8 cellular contexts compared by ENCODE assay signal in the genomic region with DNA sequence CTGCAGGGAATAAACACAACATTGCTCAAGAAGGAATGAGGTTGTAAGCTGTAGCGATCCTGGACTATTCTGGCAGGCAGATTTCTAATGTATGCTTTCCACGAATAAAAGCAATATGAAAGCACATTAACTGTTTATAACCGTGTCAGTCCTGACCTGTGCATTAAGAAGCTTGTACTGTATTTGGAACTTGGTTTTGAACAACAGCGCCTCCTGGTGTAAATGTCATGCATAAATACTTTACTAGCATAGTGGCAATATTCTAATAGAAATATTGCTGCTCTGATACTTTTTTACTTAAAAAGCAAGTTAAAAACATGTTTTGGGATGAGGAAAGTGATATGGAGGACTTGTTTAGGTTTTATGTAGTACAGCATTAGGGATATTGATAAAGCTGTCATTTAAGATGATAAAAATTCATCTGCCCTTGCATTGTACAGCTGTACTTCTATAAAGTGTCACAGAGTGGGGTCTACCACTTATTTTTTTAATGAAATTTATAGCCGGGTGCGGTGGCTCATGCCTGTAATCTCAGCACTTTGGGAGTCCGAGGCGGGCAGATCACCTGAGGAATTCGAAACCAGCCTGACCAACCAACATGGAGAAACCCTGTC.
DNase-seq lines count a peak whose midpoint lies in the region; ATAC-seq and TF ChIP-seq lines count a peak whose summit lies in the region.

No MANE protein-coding gene starts in this region.

- TF ChIP-seq CTCF in KMS-11 (conservative IDR thresholded peaks at IDR 0.05; ENCODE audit: low read depth, low read length) (peak; percentile 93), brain microvascular endothelial cell (IDR thresholded peaks at IDR 0.05; ENCODE audit: low read depth, low read length, missing control alignments) (peak; percentile 59)

- H3K4me3 Mint-ChIP-seq in activated CD8-positive, alpha-beta memory T cell treated with anti-CD3 and anti-CD28 coated beads, Interleukin-2, amount 10 ng/mL, durations not matched to agents 7 days and 5 days = no peak overlapping the region

- H3K4me2 ChIP-seq in KMS-11 = no peak overlapping the region

- H3K36me3 ChIP-seq in KMS-11 (ENCODE audit: insufficient read depth) (no peaks in the 10 kb centered on the region), brain microvascular endothelial cell (replicated peaks) (no peaks in the 10 kb centered on the region)

- peak; percentile 52 for DNase-seq in activated CD8-positive, alpha-beta memory T cell treated with anti-CD3 and anti-CD28 coated beads, Interleukin-2, amount 10 ng/mL, durations not matched to agents 7 days and 5 days
- no peak for DNase-seq in activated CD8-positive, alpha-beta memory T cell treated with anti-CD3 and anti-CD28 coated beads, Interleukin-2, amount 50 U/mL, for 48 hours
- peak; percentile 80 for DNase-seq in RKO (ENCODE audit: low spot score)
- DNase-seq in brain microvascular endothelial cell = peak; percentile 67
- peak; percentile 75 for DNase-seq in iris pigment epithelial cell (ENCODE audit: low read depth)
- peak in 2 of 3 donors; percentile 3 to 8 for DNase-seq in stimulated activated CD4-positive, alpha-beta T cell treated with anti-CD3 and anti-CD28 coated beads, TNF-alpha, amount 100 ng/mL, for 1 hour (ENCODE audit: low read depth in 3 of 3, low spot score in 1 of 3)

- no peak overlapping the region for H3K9ac ChIP-seq in KMS-11

- H3K4me3 ChIP-seq in KMS-11 (IDR thresholded peaks at IDR 0.05; ENCODE audit: insufficient read depth, low read depth, low read length) (no peak overlapping the region), brain microvascular endothelial cell (ENCODE audit: low read depth, low read length) (no peak overlapping the region)

- no peak overlapping the region for H2AFZ ChIP-seq in KMS-11 (ENCODE audit: low read depth)

- ATAC-seq in activated CD8-positive, alpha-beta memory T cell treated with anti-CD3 and anti-CD28 coated beads, Interleukin-2, amount 10 ng/mL, durations not matched to agents 7 days and 5 days = peak; percentile 79
- no peak for ATAC-seq in GM21390 (IDR thresholded peaks at IDR 0.05; ENCODE audit: unreplicated experiment)

- H3K4me1 ChIP-seq in KMS-11 (ENCODE audit: low read depth, poor library complexity, severe bottlenecking) = no peaks in the 10 kb centered on the region

- in situ Hi-C loops in brain microvascular endothelial cell (cut with HindIII; ENCODE audit: low pct_ligation_motif_present, low sequenced_read_pairs) = no loop called here

- H3K27ac ChIP-seq in KMS-11 (no peak overlapping the region), brain microvascular endothelial cell (no peak overlapping the region)

- H3K27ac Mint-ChIP-seq in activated CD8-positive, alpha-beta memory T cell treated with anti-CD3 and anti-CD28 coated beads, Interleukin-2, amount 10 ng/mL, durations not matched to agents 7 days and 5 days = no peak overlapping the region

- H3K27me3 ChIP-seq in KMS-11 (ENCODE audit: insufficient read depth, low read depth) = no peaks in the 10 kb centered on the region
- no peaks in the 10 kb centered on the region for H3K27me3 ChIP-seq in brain microvascular endothelial cell (replicated peaks)

- no peaks in the 10 kb centered on the region for H3K79me2 ChIP-seq in KMS-11 (ENCODE audit: insufficient read depth, low read depth)

- no peaks in the 10 kb centered on the region for H4K20me1 ChIP-seq in KMS-11 (ENCODE audit: insufficient read depth)

- peaks cover 5% of the 10 kb centered on the region for H3K4me1 Mint-ChIP-seq in activated CD8-positive, alpha-beta memory T cell treated with anti-CD3 and anti-CD28 coated beads, Interleukin-2, amount 10 ng/mL, durations not matched to agents 7 days and 5 days

- CTCF ChIA-PET in activated CD8-positive, alpha-beta memory T cell treated with anti-CD3 and anti-CD28 coated beads, Interleukin-2, amount 10 ng/mL, durations not matched to agents 7 days and 5 days (lab: Charles Lee) = interaction anchor here (0.7 to 3.3 kb wide), 34 partner anchors 10 to 426 kb away, joined by 3 to 34 read pairs (median 4); a partner anchor contains a TSS

- no peaks in the 10 kb centered on the region for H3K36me3 Mint-ChIP-seq in activated CD8-positive, alpha-beta memory T cell treated with anti-CD3 and anti-CD28 coated beads, Interleukin-2, amount 10 ng/mL, durations not matched to agents 7 days and 5 days

- H3K9me3 Mint-ChIP-seq in activated CD8-positive, alpha-beta memory T cell treated with anti-CD3 and anti-CD28 coated beads, Interleukin-2, amount 10 ng/mL, durations not matched to agents 7 days and 5 days (ENCODE audit: low read depth) = no peaks in the 10 kb centered on the region

- H3K27me3 Mint-ChIP-seq in activated CD8-positive, alpha-beta memory T cell treated with anti-CD3 and anti-CD28 coated beads, Interleukin-2, amount 10 ng/mL, durations not matched to agents 7 days and 5 days = no peaks in the 10 kb centered on the region
